28 cellular contexts compared by ENCODE assay signal in genomic region chr1:30173560-30173959, GRCh38.
"Had no signal": no experiment of that assay in that cellular context is flagged by ENCODE, and none has a peak within 500 bp of the region (broad histone marks: within the 10 kb centered on the region; RNA-seq: fewer than 3 reads in every experiment).

No MANE protein-coding gene starts in this region.

- H3K27me3 ChIP-seq: brain microvascular endothelial cell had no signal

- H3K4me3 Mint-ChIP-seq: activated CD8-positive, alpha-beta T cell treated with anti-CD3 and anti-CD28 coated beads for 36 hours; activated naive CD8-positive, alpha-beta T cell; activated T-cell treated with anti-CD3 and anti-CD28 coated beads, Interleukin-2, amount 50 U/mL, for 4 hours; activated T-helper 17 cell treated with anti-CD3 and anti-CD28 coated beads, Interleukin-2, amount 50 U/mL, for 72 hours; dendritic cell treated with granulocyte-macrophage colony-stimulating factor and Interleukin-4, amounts not matched to agents 40 ng/mL and 50 ng/mL, for 4 days; effector memory CD8-positive, alpha-beta T cell had no signal

- H3K27ac ChIP-seq: brain microvascular endothelial cell, coronary artery, dorsolateral prefrontal cortex, epithelial cell of prostate, heart left ventricle had no signal

- H3K27ac Mint-ChIP-seq: activated CD8-positive, alpha-beta T cell treated with anti-CD3 and anti-CD28 coated beads for 36 hours; activated naive CD8-positive, alpha-beta T cell; activated T-helper 17 cell treated with anti-CD3 and anti-CD28 coated beads, Interleukin-2, amount 50 U/mL, for 72 hours; dendritic cell treated with granulocyte-macrophage colony-stimulating factor and Interleukin-4, amounts not matched to agents 40 ng/mL and 50 ng/mL, for 4 days had no signal

- H3K9me3 Mint-ChIP-seq: activated CD8-positive, alpha-beta T cell treated with anti-CD3 and anti-CD28 coated beads for 36 hours; activated T-helper 17 cell treated with anti-CD3 and anti-CD28 coated beads, Interleukin-2, amount 50 U/mL, for 72 hours; dendritic cell treated with granulocyte-macrophage colony-stimulating factor and Interleukin-4, amounts not matched to agents 40 ng/mL and 50 ng/mL, for 4 days; effector memory CD8-positive, alpha-beta T cell had no signal

- H3K36me3 ChIP-seq: brain microvascular endothelial cell, heart left ventricle had no signal

- DNase-seq: activated CD4-positive, alpha-beta T cell treated with anti-CD3 and anti-CD28 coated beads for 4 hours; activated CD4-positive, alpha-beta T cell treated with anti-CD3 and anti-CD28 coated beads, Interleukin-2, amount 50 U/mL, for 1 hour; activated CD4-positive, alpha-beta T cell treated with anti-CD3 and anti-CD28 coated beads, Interleukin-2, amount 50 U/mL, for 48 hours; activated CD4-positive, CD25-positive, alpha-beta regulatory T cell; activated CD4-positive, CD25-positive, alpha-beta regulatory T cell treated with anti-CD3 and anti-CD28 coated beads, Interleukin-2, amount 50 U/mL, for 72 hours; activated CD8-positive, alpha-beta memory T cell treated with anti-CD3 and anti-CD28 coated beads for 24 hours; activated CD8-positive, alpha-beta T cell treated with anti-CD3 and anti-CD28 coated beads for 36 hours; activated effector memory CD4-positive, alpha-beta T cell treated with Interleukin-2 at 50 U/mL for 16 hours; activated gamma-delta T cell treated with Interleukin-2 at 50 U/mL for 16 hours; activated naive CD4-positive, alpha-beta T cell treated with anti-CD3 and anti-CD28 coated beads, Interleukin-2, amount 50 U/mL, for 16 hours; activated naive CD4-positive, alpha-beta T cell treated with Interleukin-2 at 50 U/mL for 16 hours; activated T-cell treated with anti-CD3 and anti-CD28 coated beads, Interleukin-2, amount 50 U/mL, for 4 hours; amniotic stem cell; anterior cingulate cortex; brain microvascular endothelial cell; cerebellar nuclear complex; dorsolateral prefrontal cortex; effector CD4-positive, alpha-beta T cell; effector memory CD8-positive, alpha-beta T cell; foreskin fibroblast; glutamatergic neuron; heart left ventricle; T-helper 2 cell had no signal

- H3K36me3 Mint-ChIP-seq: activated naive CD8-positive, alpha-beta T cell had no signal

- H3K4me1 Mint-ChIP-seq: activated T-helper 17 cell treated with anti-CD3 and anti-CD28 coated beads, Interleukin-2, amount 50 U/mL, for 72 hours had no signal

- ATAC-seq: activated CD8-positive, alpha-beta T cell treated with anti-CD3 and anti-CD28 coated beads for 36 hours; activated T-cell treated with anti-CD3 and anti-CD28 coated beads, Interleukin-2, amount 50 U/mL, for 4 hours; activated T-helper 17 cell treated with anti-CD3 and anti-CD28 coated beads, Interleukin-2, amount 50 U/mL, for 72 hours; effector memory CD8-positive, alpha-beta T cell had no signal

- H3K4me3 ChIP-seq: coronary artery, dorsolateral prefrontal cortex, heart left ventricle had no signal

- H3K27me3 Mint-ChIP-seq: activated T-helper 17 cell treated with anti-CD3 and anti-CD28 coated beads, Interleukin-2, amount 50 U/mL, for 72 hours had no signal
